ENCODE assay signal across 26 cellular contexts in genomic region chr19:5120321-5120720, GRCh38.
"Had no signal": no experiment of that assay in that cellular context is flagged by ENCODE, and none has a peak within 500 bp of the region (broad histone marks: within the 10 kb centered on the region; RNA-seq: fewer than 3 reads in every experiment).

No MANE protein-coding gene starts in this region.

- H3K27me3 Mint-ChIP-seq: naive thymus-derived CD4-positive, alpha-beta T cell; natural killer cell treated with Interleukin-12 subunit alpha and Interleukin-12 subunit beta and Interleukin-15 and Interleukin-18, amount 100 ng/mL, for 72 hours; stimulated activated naive CD8-positive, alpha-beta T cell treated with anti-CD3 and anti-CD28 coated beads, Interleukin-15, Interleukin-2, amounts not matched to agents 100 ng/mL and 50 ng/mL, for 24 hours had no signal

- H3K4me1 ChIP-seq: prostate gland, thyroid gland, transverse colon, upper lobe of left lung, vagina had no signal

- H3K9me3 Mint-ChIP-seq: immature natural killer cell; natural killer cell treated with Interleukin-12 subunit alpha and Interleukin-12 subunit beta and Interleukin-15 and Interleukin-18, amount 100 ng/mL, for 72 hours had no signal

- H3K4me3 ChIP-seq: left ventricle myocardium inferior, lung, mucosa of descending colon, pancreas, prostate gland, skin epidermis, testis, thyroid gland, transverse colon, upper lobe of left lung, vagina had no signal

- H3K27ac ChIP-seq: left ventricle myocardium inferior, pancreas, prostate gland, skin epidermis, testis, thyroid gland, transverse colon, upper lobe of left lung, vagina had no signal

- DNase-seq: hypothalamus; immature natural killer cell; left ventricle myocardium inferior; midbrain; mucosa of descending colon; naive thymus-derived CD4-positive, alpha-beta T cell; pancreas; posterior cingulate gyrus; retina; right cardiac atrium; stimulated activated CD4-positive, alpha-beta T cell treated with anti-CD3 and anti-CD28 coated beads, Interleukin-12 subunit alpha, Interleukin-12 subunit beta, amount 100 ng/mL, for 4 hours; stimulated activated CD4-positive, alpha-beta T cell treated with anti-CD3 and anti-CD28 coated beads, Interleukin-15, amount 100 ng/mL, for 24 hours; stimulated activated CD4-positive, alpha-beta T cell treated with anti-CD3 and anti-CD28 coated beads, Interleukin-4, amount 100 ng/mL, for 24 hours; stimulated activated naive CD4-positive, alpha-beta T cell; testis; thyroid gland; transverse colon had no signal

- ATAC-seq: mucosa of descending colon; naive thymus-derived CD4-positive, alpha-beta T cell; natural killer cell treated with Interleukin-12 subunit alpha and Interleukin-12 subunit beta and Interleukin-15 and Interleukin-18, amount 100 ng/mL, for 72 hours; pancreas; right cardiac atrium; sciatic nerve; stimulated activated effector memory CD8-positive, alpha-beta T cell treated with anti-CD3 and anti-CD28 coated beads, Interleukin-12 subunit alpha, Interleukin-12 subunit beta, amount 100 ng/mL, for 72 hours had no signal

- H3K9me3 ChIP-seq: mucosa of descending colon, pancreas, prostate gland, testis, thyroid gland, transverse colon, upper lobe of left lung, vagina had no signal

- H3K27ac Mint-ChIP-seq: immature natural killer cell; stimulated activated effector memory CD8-positive, alpha-beta T cell treated with anti-CD3 and anti-CD28 coated beads, Interleukin-12 subunit alpha, Interleukin-12 subunit beta, amount 100 ng/mL, for 72 hours; stimulated activated naive CD8-positive, alpha-beta T cell treated with anti-CD3 and anti-CD28 coated beads, Interleukin-15, Interleukin-2, amounts not matched to agents 100 ng/mL and 50 ng/mL, for 24 hours had no signal

- H3K4me3 Mint-ChIP-seq: immature natural killer cell; naive thymus-derived CD4-positive, alpha-beta T cell; natural killer cell treated with Interleukin-12 subunit alpha and Interleukin-12 subunit beta and Interleukin-15 and Interleukin-18, amount 100 ng/mL, for 72 hours; stimulated activated effector memory CD8-positive, alpha-beta T cell treated with anti-CD3 and anti-CD28 coated beads, Interleukin-12 subunit alpha, Interleukin-12 subunit beta, amount 100 ng/mL, for 72 hours; stimulated activated naive CD8-positive, alpha-beta T cell treated with anti-CD3 and anti-CD28 coated beads, Interleukin-15, Interleukin-2, amounts not matched to agents 100 ng/mL and 50 ng/mL, for 24 hours had no signal

- H3K27me3 ChIP-seq: pancreas, testis, thyroid gland, transverse colon, upper lobe of left lung, vagina had no signal
